Comparison of ENCODE assay signal across 35 cellular contexts in genomic region chr10:132905661-132906060, GRCh38. TPM values are rescaled to one million over a fixed set of nuclear protein-coding genes. Genes with fewer than 3 reads are reported as not detected.
"Had no signal": no experiment of that assay in that cellular context is flagged by ENCODE, and none has a peak within 500 bp of the region (broad histone marks: within the 10 kb centered on the region; RNA-seq: fewer than 3 reads in every experiment).

No MANE protein-coding gene starts in this region.

- H3K9me3 Mint-ChIP-seq: activated CD4-positive, alpha-beta T cell treated with anti-CD3 and anti-CD28 coated beads, Interleukin-2, amount 10 ng/mL, durations not matched to agents 7 days and 5 days had no signal

- H3K9me3 ChIP-seq: Peyer's patch, SJCRH30 had no signal

- H3K4me3 ChIP-seq: cardiac muscle cell, Peyer's patch, SJCRH30, SK-N-MC had no signal

- ATAC-seq: activated CD4-positive, CD25-positive, alpha-beta regulatory T cell treated with anti-CD3 and anti-CD28 coated beads, Interleukin-2, amount 50 U/mL, for 24 hours; activated CD8-positive, alpha-beta T cell treated with anti-CD3 and anti-CD28 coated beads, Interleukin-2, amount 10 ng/mL, durations not matched to agents 7 days and 5 days; PC-3 had no signal

- H3K36me3 ChIP-seq: brain microvascular endothelial cell, cardiac muscle cell, Peyer's patch, SJCRH30 had no signal

- H3K4me1 ChIP-seq: Peyer's patch, SJCRH30 had no signal

- H3K4me3 Mint-ChIP-seq: activated CD4-positive, alpha-beta T cell treated with anti-CD3 and anti-CD28 coated beads for 36 hours; activated CD4-positive, alpha-beta T cell treated with anti-CD3 and anti-CD28 coated beads, Interleukin-2, amount 10 ng/mL, durations not matched to agents 7 days and 5 days; activated CD8-positive, alpha-beta T cell treated with anti-CD3 and anti-CD28 coated beads, Interleukin-2, amount 10 ng/mL, durations not matched to agents 7 days and 5 days; activated naive CD8-positive, alpha-beta T cell treated with anti-CD3 and anti-CD28 coated beads for 36 hours had no signal

- H3K27ac Mint-ChIP-seq: activated CD4-positive, alpha-beta T cell treated with anti-CD3 and anti-CD28 coated beads for 36 hours; activated CD4-positive, alpha-beta T cell treated with anti-CD3 and anti-CD28 coated beads, Interleukin-2, amount 10 ng/mL, durations not matched to agents 7 days and 5 days; activated CD8-positive, alpha-beta T cell treated with anti-CD3 and anti-CD28 coated beads, Interleukin-2, amount 10 ng/mL, durations not matched to agents 7 days and 5 days; activated naive CD8-positive, alpha-beta T cell treated with anti-CD3 and anti-CD28 coated beads for 36 hours had no signal

- H3K27me3 ChIP-seq: brain microvascular endothelial cell, cardiac muscle cell, Peyer's patch, SJCRH30 had no signal

- H3K36me3 Mint-ChIP-seq: activated naive CD8-positive, alpha-beta T cell treated with anti-CD3 and anti-CD28 coated beads for 36 hours had no signal

- H3K27ac ChIP-seq: brain microvascular endothelial cell, cardiac muscle cell, KMS-11, Peyer's patch, SJCRH30, SK-N-MC had no signal

- DNase-seq: activated CD4-positive, alpha-beta T cell treated with anti-CD3 and anti-CD28 coated beads for 36 hours; activated CD4-positive, alpha-beta T cell treated with anti-CD3 and anti-CD28 coated beads, Interleukin-2, amount 10 ng/mL, durations not matched to agents 7 days and 5 days; activated CD4-positive, alpha-beta T cell treated with anti-CD3 and anti-CD28 coated beads, Interleukin-2, amount 50 U/mL, for 48 hours; activated CD8-positive, alpha-beta T cell treated with anti-CD3 and anti-CD28 coated beads, Interleukin-2, amount 10 ng/mL, durations not matched to agents 7 days and 5 days; activated effector memory CD4-positive, alpha-beta T cell treated with Interleukin-2 at 50 U/mL for 16 hours; activated naive CD4-positive, alpha-beta T cell; activated naive CD4-positive, alpha-beta T cell treated with anti-CD3 and anti-CD28 coated beads, Interleukin-2, amount 50 U/mL, for 16 hours; activated naive CD8-positive, alpha-beta T cell treated with anti-CD3 and anti-CD28 coated beads for 36 hours; activated T-cell treated with anti-CD3 and anti-CD28 coated beads, Interleukin-2, amount 50 U/mL, for 48 hours; amniotic stem cell; brain microvascular endothelial cell; NCI-H1092 treated with DMSO at 0.1 percent for 48 hours; NCI-H1417; NCI-H146; NCI-H187; NCI-H2029 treated with DMSO at 0.1 percent for 48 hours; NCI-H2107; NCI-H2171; NCI-H510A; NCI-H526; NCI-H748 treated with DMSO at 0.1 percent for 48 hours; NK-92 treated with Interleukin-12 subunit alpha and Interleukin-12 subunit beta, amount 100 ng/mL, for 24 hours; PC-3; RPMI8226; SHP77; SJCRH30; T1000 had no signal

RNA-seq across cellular contexts. Expression of gene CFAP46, which starts 36.7 kb away (rescaled TPM):
- total RNA-seq: activated CD4-positive, alpha-beta T cell treated with anti-CD3 and anti-CD28 coated beads, Interleukin-2, amount 10 ng/mL, durations not matched to agents 7 days and 5 days; activated CD8-positive, alpha-beta T cell treated with anti-CD3 and anti-CD28 coated beads, Interleukin-2, amount 10 ng/mL, durations not matched to agents 7 days and 5 days; LHCN-M2; Peyer's patch; T-helper 1 cell treated with Interleukin-12 subunit alpha and Interleukin-12 subunit beta and Interleukin-4 antibody, amounts not matched to agents 30 ng/mL and 1 ng/mL, for 36 hours had no signal
- polyA plus RNA-seq: aorta had no signal
